In the genomic region with DNA sequence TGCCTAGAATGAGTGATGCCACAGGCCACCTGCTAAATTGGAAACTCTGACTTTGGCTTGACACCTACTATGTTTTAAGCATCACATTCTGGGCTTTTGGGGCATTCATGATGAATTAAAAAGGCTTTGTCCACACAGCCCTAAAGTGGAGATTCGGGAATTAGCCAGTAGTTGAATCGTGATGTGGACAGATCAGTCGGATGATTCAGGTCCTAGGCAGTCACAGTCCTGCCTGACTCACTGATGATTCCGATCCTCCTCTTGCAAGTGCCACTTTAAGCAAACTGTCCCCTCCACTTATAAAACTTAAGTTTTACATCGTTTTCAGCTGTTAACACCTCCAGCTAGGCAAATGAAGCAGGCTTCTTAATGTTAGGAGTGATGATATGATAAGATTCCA, we compare ENCODE assay signal across 19 cellular contexts.
DNase-seq lines count a peak whose midpoint lies in the region; ATAC-seq and TF ChIP-seq lines count a peak whose summit lies in the region.
"Had no signal": no experiment of that assay in that cellular context is flagged by ENCODE, and none has a peak within 500 bp of the region (broad histone marks: within the 10 kb centered on the region; RNA-seq: fewer than 3 reads in every experiment).

No MANE protein-coding gene starts in this region.

- H3K27me3 Mint-ChIP-seq in WTC11 (ENCODE audit: low read depth), result no peaks in the 10 kb centered on the region; the same call in 1 of the 2 replicates

- H3K9me3 Mint-ChIP-seq in WTC11, result peaks cover 4% of the 10 kb centered on the region
- H3K9me3 Mint-ChIP-seq: activated T-helper 2 cell treated with anti-CD3 and anti-CD28 coated beads, Interferon-gamma antibody, Interleukin-2, Interleukin-4, amounts not matched to agents 10 μg/mL and 5 μg/mL and 100 μg/mL, durations not matched to agents 14 hours and 24 hours and 36 hours had no signal

- peak; percentile 20 for DNase-seq in HK-2 (ENCODE audit: unreplicated experiment)
- peak; percentile 48 for DNase-seq in amniotic epithelial cell (ENCODE audit: low read depth)
- peak; percentile 75 to 89 for DNase-seq in foreskin fibroblast
- no peak for DNase-seq in GDM1 (lab: John Stamatoyannopoulos, UW)
- DNase-seq in COLO829 (ENCODE audit: low spot score), result no peak
- no peak for DNase-seq in WTC11 (ENCODE audit: low spot score)
- DNase-seq: activated CD4-positive, CD25-positive, alpha-beta regulatory T cell treated with anti-CD3 and anti-CD28 coated beads, Interleukin-2, amount 50 U/mL, for 72 hours; colonic mucosa; DMS53; head of caudate nucleus; natural killer cell; NCI-H2029; NCI-H510A; SIG-M5; small intestine had no signal

- no peak overlapping the region for H3K4me3 Mint-ChIP-seq in WTC11
- H3K4me3 Mint-ChIP-seq: natural killer cell had no signal

- H3K27ac Mint-ChIP-seq in WTC11, result no peak overlapping the region
- H3K27ac Mint-ChIP-seq: activated T-helper 2 cell treated with anti-CD3 and anti-CD28 coated beads, Interferon-gamma antibody, Interleukin-2, Interleukin-4, amounts not matched to agents 10 μg/mL and 5 μg/mL and 100 μg/mL, durations not matched to agents 14 hours and 24 hours and 36 hours; natural killer cell had no signal

- H3K36me3 Mint-ChIP-seq in WTC11, result no peaks in the 10 kb centered on the region
- H3K36me3 Mint-ChIP-seq: natural killer cell had no signal

- ATAC-seq in HG03565 (IDR thresholded peaks at IDR 0.05; ENCODE audit: unreplicated experiment) (no peak), WTC11 (no peak)
- ATAC-seq: HepG2, natural killer cell had no signal

- POLR2A ChIA-PET in WTC11 (lab: Charles Lee), result no interaction called here

- no peak for TF ChIP-seq CTCF in foreskin fibroblast (IDR thresholded peaks at IDR 0.05; ENCODE audit: low read depth, low read length)
- TF ChIP-seq CTCF in WTC11 (IDR thresholded peaks at IDR 0.05), result no peak

- no peak overlapping the region for H3K4me3 ChIP-seq in foreskin fibroblast (ENCODE audit: low read depth in 1 of 2, low read length in 2 of 2)
- H3K4me3 ChIP-seq: colonic mucosa, thoracic aorta had no signal

- CTCF ChIA-PET in WTC11 (lab: Charles Lee), result interaction anchor here (2.1 to 2.6 kb wide), 2 partner anchors 10 to 309 kb away, joined by 5 to 7 read pairs; no protein-coding TSS in a partner anchor

- H3K4me1 Mint-ChIP-seq in WTC11, result peaks cover 6% of the 10 kb centered on the region; the same call in 1 of the 2 replicates
- H3K4me1 Mint-ChIP-seq: natural killer cell had no signal

TF ChIP-seq in WTC11, 78 proteins besides CTCF, POLR2A, EP300 and RAD21 (continues in another document):
- TF ChIP-seq NR2C2 (CRISPR knock-in tag; IDR thresholded peaks at IDR 0.05) (no peak), SMAD3 (CRISPR knock-in tag; IDR thresholded peaks at IDR 0.05; ENCODE audit: borderline replicate concordance) (no peak), TEAD1 (CRISPR knock-in tag; IDR thresholded peaks at IDR 0.05) (no peak), NR1H2 (CRISPR knock-in tag; IDR thresholded peaks at IDR 0.05) (no peak), ZBTB21 (CRISPR knock-in tag; IDR thresholded peaks at IDR 0.05; ENCODE audit: borderline replicate concordance) (no peak), NFATC4 (CRISPR knock-in tag; IDR thresholded peaks at IDR 0.05) (no peak), JAZF1 (CRISPR knock-in tag; IDR thresholded peaks at IDR 0.05) (no peak)
- TF ChIP-seq, protein P1, sequence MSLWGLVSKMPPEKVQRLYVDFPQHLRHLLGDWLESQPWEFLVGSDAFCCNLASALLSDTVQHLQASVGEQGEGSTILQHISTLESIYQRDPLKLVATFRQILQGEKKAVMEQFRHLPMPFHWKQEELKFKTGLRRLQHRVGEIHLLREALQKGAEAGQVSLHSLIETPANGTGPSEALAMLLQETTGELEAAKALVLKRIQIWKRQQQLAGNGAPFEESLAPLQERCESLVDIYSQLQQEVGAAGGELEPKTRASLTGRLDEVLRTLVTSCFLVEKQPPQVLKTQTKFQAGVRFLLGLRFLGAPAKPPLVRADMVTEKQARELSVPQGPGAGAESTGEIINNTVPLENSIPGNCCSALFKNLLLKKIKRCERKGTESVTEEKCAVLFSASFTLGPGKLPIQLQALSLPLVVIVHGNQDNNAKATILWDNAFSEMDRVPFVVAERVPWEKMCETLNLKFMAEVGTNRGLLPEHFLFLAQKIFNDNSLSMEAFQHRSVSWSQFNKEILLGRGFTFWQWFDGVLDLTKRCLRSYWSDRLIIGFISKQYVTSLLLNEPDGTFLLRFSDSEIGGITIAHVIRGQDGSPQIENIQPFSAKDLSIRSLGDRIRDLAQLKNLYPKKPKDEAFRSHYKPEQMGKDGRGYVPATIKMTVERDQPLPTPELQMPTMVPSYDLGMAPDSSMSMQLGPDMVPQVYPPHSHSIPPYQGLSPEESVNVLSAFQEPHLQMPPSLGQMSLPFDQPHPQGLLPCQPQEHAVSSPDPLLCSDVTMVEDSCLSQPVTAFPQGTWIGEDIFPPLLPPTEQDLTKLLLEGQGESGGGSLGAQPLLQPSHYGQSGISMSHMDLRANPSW (CRISPR knock-in tag; conservative IDR thresholded peaks at IDR 0.05; ENCODE audit: low read depth), result no peak
- TF ChIP-seq, protein P2, sequence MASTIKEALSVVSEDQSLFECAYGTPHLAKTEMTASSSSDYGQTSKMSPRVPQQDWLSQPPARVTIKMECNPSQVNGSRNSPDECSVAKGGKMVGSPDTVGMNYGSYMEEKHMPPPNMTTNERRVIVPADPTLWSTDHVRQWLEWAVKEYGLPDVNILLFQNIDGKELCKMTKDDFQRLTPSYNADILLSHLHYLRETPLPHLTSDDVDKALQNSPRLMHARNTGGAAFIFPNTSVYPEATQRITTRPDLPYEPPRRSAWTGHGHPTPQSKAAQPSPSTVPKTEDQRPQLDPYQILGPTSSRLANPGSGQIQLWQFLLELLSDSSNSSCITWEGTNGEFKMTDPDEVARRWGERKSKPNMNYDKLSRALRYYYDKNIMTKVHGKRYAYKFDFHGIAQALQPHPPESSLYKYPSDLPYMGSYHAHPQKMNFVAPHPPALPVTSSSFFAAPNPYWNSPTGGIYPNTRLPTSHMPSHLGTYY (CRISPR knock-in tag; IDR thresholded peaks at IDR 0.05), result no peak
- TF ChIP-seq, protein P3, sequence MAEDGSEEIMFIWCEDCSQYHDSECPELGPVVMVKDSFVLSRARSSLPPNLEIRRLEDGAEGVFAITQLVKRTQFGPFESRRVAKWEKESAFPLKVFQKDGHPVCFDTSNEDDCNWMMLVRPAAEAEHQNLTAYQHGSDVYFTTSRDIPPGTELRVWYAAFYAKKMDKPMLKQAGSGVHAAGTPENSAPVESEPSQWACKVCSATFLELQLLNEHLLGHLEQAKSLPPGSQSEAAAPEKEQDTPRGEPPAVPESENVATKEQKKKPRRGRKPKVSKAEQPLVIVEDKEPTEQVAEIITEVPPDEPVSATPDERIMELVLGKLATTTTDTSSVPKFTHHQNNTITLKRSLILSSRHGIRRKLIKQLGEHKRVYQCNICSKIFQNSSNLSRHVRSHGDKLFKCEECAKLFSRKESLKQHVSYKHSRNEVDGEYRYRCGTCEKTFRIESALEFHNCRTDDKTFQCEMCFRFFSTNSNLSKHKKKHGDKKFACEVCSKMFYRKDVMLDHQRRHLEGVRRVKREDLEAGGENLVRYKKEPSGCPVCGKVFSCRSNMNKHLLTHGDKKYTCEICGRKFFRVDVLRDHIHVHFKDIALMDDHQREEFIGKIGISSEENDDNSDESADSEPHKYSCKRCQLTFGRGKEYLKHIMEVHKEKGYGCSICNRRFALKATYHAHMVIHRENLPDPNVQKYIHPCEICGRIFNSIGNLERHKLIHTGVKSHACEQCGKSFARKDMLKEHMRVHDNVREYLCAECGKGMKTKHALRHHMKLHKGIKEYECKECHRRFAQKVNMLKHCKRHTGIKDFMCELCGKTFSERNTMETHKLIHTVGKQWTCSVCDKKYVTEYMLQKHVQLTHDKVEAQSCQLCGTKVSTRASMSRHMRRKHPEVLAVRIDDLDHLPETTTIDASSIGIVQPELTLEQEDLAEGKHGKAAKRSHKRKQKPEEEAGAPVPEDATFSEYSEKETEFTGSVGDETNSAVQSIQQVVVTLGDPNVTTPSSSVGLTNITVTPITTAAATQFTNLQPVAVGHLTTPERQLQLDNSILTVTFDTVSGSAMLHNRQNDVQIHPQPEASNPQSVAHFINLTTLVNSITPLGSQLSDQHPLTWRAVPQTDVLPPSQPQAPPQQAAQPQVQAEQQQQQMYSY (CRISPR knock-in tag; IDR thresholded peaks at IDR 0.05), result no peak
- TF ChIP-seq, protein P4, sequence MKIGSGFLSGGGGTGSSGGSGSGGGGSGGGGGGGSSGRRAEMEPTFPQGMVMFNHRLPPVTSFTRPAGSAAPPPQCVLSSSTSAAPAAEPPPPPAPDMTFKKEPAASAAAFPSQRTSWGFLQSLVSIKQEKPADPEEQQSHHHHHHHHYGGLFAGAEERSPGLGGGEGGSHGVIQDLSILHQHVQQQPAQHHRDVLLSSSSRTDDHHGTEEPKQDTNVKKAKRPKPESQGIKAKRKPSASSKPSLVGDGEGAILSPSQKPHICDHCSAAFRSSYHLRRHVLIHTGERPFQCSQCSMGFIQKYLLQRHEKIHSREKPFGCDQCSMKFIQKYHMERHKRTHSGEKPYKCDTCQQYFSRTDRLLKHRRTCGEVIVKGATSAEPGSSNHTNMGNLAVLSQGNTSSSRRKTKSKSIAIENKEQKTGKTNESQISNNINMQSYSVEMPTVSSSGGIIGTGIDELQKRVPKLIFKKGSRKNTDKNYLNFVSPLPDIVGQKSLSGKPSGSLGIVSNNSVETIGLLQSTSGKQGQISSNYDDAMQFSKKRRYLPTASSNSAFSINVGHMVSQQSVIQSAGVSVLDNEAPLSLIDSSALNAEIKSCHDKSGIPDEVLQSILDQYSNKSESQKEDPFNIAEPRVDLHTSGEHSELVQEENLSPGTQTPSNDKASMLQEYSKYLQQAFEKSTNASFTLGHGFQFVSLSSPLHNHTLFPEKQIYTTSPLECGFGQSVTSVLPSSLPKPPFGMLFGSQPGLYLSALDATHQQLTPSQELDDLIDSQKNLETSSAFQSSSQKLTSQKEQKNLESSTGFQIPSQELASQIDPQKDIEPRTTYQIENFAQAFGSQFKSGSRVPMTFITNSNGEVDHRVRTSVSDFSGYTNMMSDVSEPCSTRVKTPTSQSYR (CRISPR knock-in tag; IDR thresholded peaks at IDR 0.05), result no peak
- TF ChIP-seq, protein P5, sequence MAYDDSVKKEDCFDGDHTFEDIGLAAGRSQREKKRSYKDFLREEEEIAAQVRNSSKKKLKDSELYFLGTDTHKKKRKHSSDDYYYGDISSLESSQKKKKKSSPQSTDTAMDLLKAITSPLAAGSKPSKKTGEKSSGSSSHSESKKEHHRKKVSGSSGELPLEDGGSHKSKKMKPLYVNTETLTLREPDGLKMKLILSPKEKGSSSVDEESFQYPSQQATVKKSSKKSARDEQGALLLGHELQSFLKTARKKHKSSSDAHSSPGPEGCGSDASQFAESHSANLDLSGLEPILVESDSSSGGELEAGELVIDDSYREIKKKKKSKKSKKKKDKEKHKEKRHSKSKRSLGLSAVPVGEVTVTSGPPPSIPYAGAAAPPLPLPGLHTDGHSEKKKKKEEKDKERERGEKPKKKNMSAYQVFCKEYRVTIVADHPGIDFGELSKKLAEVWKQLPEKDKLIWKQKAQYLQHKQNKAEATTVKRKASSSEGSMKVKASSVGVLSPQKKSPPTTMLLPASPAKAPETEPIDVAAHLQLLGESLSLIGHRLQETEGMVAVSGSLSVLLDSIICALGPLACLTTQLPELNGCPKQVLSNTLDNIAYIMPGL (CRISPR knock-in tag; IDR thresholded peaks at IDR 0.05), result no peak

Comparison
In these comparisons a context has a peak if more than half of its experiments do, and no peak if none do; other contexts are left out.
1. DNase-seq: peak in HK-2 (single experiment), amniotic epithelial cell (single experiment) and foreskin fibroblast (2 of 2); none in GDM1 (single experiment), COLO829 (single experiment) and WTC11 (single experiment).